1 cellular context compared by ENCODE assay signal in genomic region chr3:101573449-101574387, GRCh38.
TF ChIP-seq lines count a peak whose summit lies in the region.

PCNP (plus strand) TSS chr3:101574180; CDS start chr3:101574216, 36 bp downstream.

TF ChIP-seq in K562, 482 proteins besides CTCF, POLR2A, EP300 and RAD21 (continued from another document and continues in another):
- TF ChIP-seq SIN3B (IDR thresholded peaks at IDR 0.05; ENCODE audit: low read depth) (peak; percentile 92), SPI1 (IDR thresholded peaks at IDR 0.05; ENCODE audit: borderline replicate concordance, low read depth, low read length) (peak; percentile 93), PKNOX1 (IDR thresholded peaks at IDR 0.05) (peak; percentile 49), FOSL1 (tag; conservative IDR thresholded peaks at IDR 0.05) (peak; percentile 47), FIP1L1 (IDR thresholded peaks at IDR 0.05; ENCODE audit: low read depth, low read length, poor library complexity, severe bottlenecking) (peak; percentile 53), TEAD4 (IDR thresholded peaks at IDR 0.05; ENCODE audit: low read length) (peak; percentile 9; the same call in 1 of the 2 replicates), TEAD4 (CRISPR knock-in tag; IDR thresholded peaks at IDR 0.05; ENCODE audit: borderline replicate concordance) (no peak), TEAD1 (CRISPR knock-in tag; IDR thresholded peaks at IDR 0.05) (peak in 1 of 2 experiments; percentile 95; a peak in 2 of 4 replicates), ZNF695 (CRISPR knock-in tag; IDR thresholded peaks at IDR 0.05) (no peak), FOXK2 (conservative IDR thresholded peaks at IDR 0.05 in 1 of 2, IDR thresholded peaks at IDR 0.05 in 1 of 2; ENCODE audit: low read depth in 2 of 2) (peak; percentile 96), PHB (CRISPR knock-in tag; IDR thresholded peaks at IDR 0.05) (no peak), SOX6 (IDR thresholded peaks at IDR 0.05) (peak; percentile 47), MLLT1 (IDR thresholded peaks at IDR 0.05) (peak in 1 of 2 experiments; percentile 5; a peak in 1 of 4 replicates), CREM (IDR thresholded peaks at IDR 0.05; ENCODE audit: low read depth) (peak; percentile 95), MEF2A (IDR thresholded peaks at IDR 0.05; ENCODE audit: control insufficient read depth, low read depth, low read length) (peak; percentile 73), CBX3 (IDR thresholded peaks at IDR 0.05; ENCODE audit: borderline replicate concordance in 1 of 2, low read length in 2 of 2) (0 out of 3 replicates have a peak, but pooled peaks of 1 of the 2 experiments have one; percentile 26), NBN (IDR thresholded peaks at IDR 0.05; ENCODE audit: low read depth) (peak; percentile 88), ZBTB17 (CRISPR knock-in tag; IDR thresholded peaks at IDR 0.05) (no peak), SMC3 (conservative IDR thresholded peaks at IDR 0.05; ENCODE audit: insufficient read depth, low read depth, low read length) (peak; percentile 29; the same call in 1 of the 2 replicates), EP400 (IDR thresholded peaks at IDR 0.05) (peak; percentile 95), RBBP5 (IDR thresholded peaks at IDR 0.05; ENCODE audit: borderline replicate concordance, insufficient read depth, low read length, poor library complexity, severe bottlenecking) (no peak), TBP (optimal IDR thresholded peaks at IDR 0.05; ENCODE audit: low read depth, low read length) (peak; percentile 79), UBTF (IDR thresholded peaks at IDR 0.05; ENCODE audit: borderline replicate concordance in 1 of 2, low read depth in 2 of 2, low read length in 2 of 2) (peak in 1 of 2 experiments; percentile 55; a peak in 1 of 4 replicates), GATAD2B (IDR thresholded peaks at IDR 0.05; ENCODE audit: borderline replicate concordance) (no peak), NFRKB (IDR thresholded peaks at IDR 0.05; ENCODE audit: low read depth) (peak; percentile 85), U2AF1 (optimal IDR thresholded peaks at IDR 0.05; ENCODE audit: low read depth, low read length) (no peak), ZNF133 (CRISPR knock-in tag; IDR thresholded peaks at IDR 0.05) (no peak), FOXM1 (IDR thresholded peaks at IDR 0.05; ENCODE audit: low read depth) (peak; percentile 65; the same call in 1 of the 2 replicates), FOXM1 (CRISPR knock-in tag; IDR thresholded peaks at IDR 0.05; ENCODE audit: low read depth) (no peak), ZNF592 (IDR thresholded peaks at IDR 0.05) (peak; percentile 26; the same call in 1 of the 2 replicates), ZBTB12 (CRISPR knock-in tag; IDR thresholded peaks at IDR 0.05) (peak; percentile 79), SNIP1 (IDR thresholded peaks at IDR 0.05; ENCODE audit: low read depth) (peak; percentile 85), RB1 (IDR thresholded peaks at IDR 0.05; ENCODE audit: low read depth) (peak; percentile 49; the same call in 1 of the 2 replicates), NR2C2 (CRISPR knock-in tag; IDR thresholded peaks at IDR 0.05) (no peak), NR2C2 (tag; IDR thresholded peaks at IDR 0.05) (peak; percentile 81), ZFP36 (IDR thresholded peaks at IDR 0.05; ENCODE audit: low read depth, low read length, partially characterized antibody) (no peak), ARNT (IDR thresholded peaks at IDR 0.05) (0 out of 4 replicates have a peak, but pooled peaks of 1 of the 2 experiments have one; percentile 55), ZNF12 (CRISPR knock-in tag; IDR thresholded peaks at IDR 0.05) (peak; percentile 49; the same call in 1 of the 2 replicates), DPF2 (IDR thresholded peaks at IDR 0.05) (peak; percentile 35), ETS1 (conservative IDR thresholded peaks at IDR 0.05; ENCODE audit: control insufficient read depth, low read depth, low read length) (peak; percentile 42; the same call in 1 of the 2 replicates), BRD4 (IDR thresholded peaks at IDR 0.05) (no peak), ZNF407 (IDR thresholded peaks at IDR 0.05; ENCODE audit: low read depth) (0 out of 2 replicates have a peak, but pooled peaks have one; percentile 29), SAP30 (IDR thresholded peaks at IDR 0.05; ENCODE audit: borderline replicate concordance, insufficient read depth, low read depth, low read length, poor library complexity, severe bottlenecking) (peak; percentile 78), FOXJ2 (tag; IDR thresholded peaks at IDR 0.05) (peak; percentile 84)
